ENCODE assay signal across 13 cellular contexts in the genomic region with DNA sequence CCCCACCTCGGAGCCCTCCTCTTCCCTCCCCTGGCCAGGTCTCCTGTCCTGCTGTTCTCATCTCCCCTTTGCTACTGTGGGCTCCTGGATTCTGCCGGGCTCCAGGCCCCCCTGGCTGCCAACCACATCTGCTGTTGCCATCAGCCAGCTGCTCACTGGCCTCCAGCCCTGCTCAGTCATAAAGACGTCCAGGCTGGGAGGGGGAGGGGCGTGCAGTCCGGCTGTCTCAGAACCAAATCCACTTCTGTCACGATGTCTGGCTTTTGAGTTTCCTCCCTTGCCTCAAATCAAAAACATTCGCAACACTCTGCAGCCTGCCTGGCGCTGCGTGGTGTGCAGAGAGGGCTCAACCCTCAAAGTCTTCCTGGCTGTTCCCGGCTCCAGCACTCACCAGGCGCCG. TPM values are rescaled to one million over a fixed set of nuclear protein-coding genes. Genes with fewer than 3 reads are reported as not detected.
A peak's percentile ranks its signal among the peaks of the same experiment; 100 is the strongest.
DNase-seq lines count a peak whose midpoint lies in the region; ATAC-seq and TF ChIP-seq lines count a peak whose summit lies in the region.
"Had no signal": no experiment of that assay in that cellular context is flagged by ENCODE, and none has a peak within 500 bp of the region (broad histone marks: within the 10 kb centered on the region; RNA-seq: fewer than 3 reads in every experiment).

No MANE protein-coding gene starts in this region.

- DNase-seq in ELF-1 (ENCODE audit: low read depth, low spot score) (peak; percentile 71), T-helper 17 cell (no peak), heart left ventricle (peak; percentile 74 to 86 (median 81)), sciatic nerve (ENCODE audit: low spot score) (no peak), NCI-H1930 (lab: John Stamatoyannopoulos, UW) (no peak), dedifferentiated amniotic fluid mesenchymal stem cell (ENCODE audit: extremely low spot score) (no peak)
- DNase-seq: activated CD4-positive, alpha-beta T cell treated with anti-CD3 and anti-CD28 coated beads for 48 hours; CD4-positive, CD25-positive, alpha-beta regulatory T cell; Peyer's patch; stimulated activated naive B cell treated with anti-CD40 and anti-IgM and Interleukin-4, amounts not matched to agents 10 μg/mL and 1 μg/mL and 100 μg/mL, for 72 hours had no signal

- TF ChIP-seq POLR2A in heart left ventricle (IDR thresholded peaks at IDR 0.05) = no peak

- H3K27ac Mint-ChIP-seq in T-helper 17 cell = no peak overlapping the region
- H3K27ac Mint-ChIP-seq: CD4-positive, CD25-positive, alpha-beta regulatory T cell; stimulated activated naive B cell treated with anti-CD40 and anti-IgM and Interleukin-4, amounts not matched to agents 10 μg/mL and 1 μg/mL and 100 μg/mL, for 72 hours had no signal

- 20 to 46% (median 40%) methylated on average over 7 to 12 of the region's 12 CpGs for WGBS in heart left ventricle, 4 donors

- no peaks in the 10 kb centered on the region for H3K27me3 Mint-ChIP-seq in T-helper 17 cell
- H3K27me3 Mint-ChIP-seq: stimulated activated naive B cell treated with anti-CD40 and anti-IgM and Interleukin-4, amounts not matched to agents 10 μg/mL and 1 μg/mL and 100 μg/mL, for 72 hours had no signal

- H3K27me3 ChIP-seq in heart left ventricle = no peaks in the 10 kb centered on the region
- H3K27me3 ChIP-seq: Peyer's patch had no signal

- H3K27ac ChIP-seq in heart left ventricle = peak overlapping the region in 10 of 12 donors; percentile 34 to 81 (median 58)
- H3K27ac ChIP-seq: Peyer's patch had no signal

- peak overlapping the region in 1 of 12 donors; percentile 6 for H3K4me3 ChIP-seq in heart left ventricle
- H3K4me3 ChIP-seq: Peyer's patch had no signal

- peaks cover 2% of the 10 kb centered on the region for H3K36me3 Mint-ChIP-seq in T-helper 17 cell (ENCODE audit: low read depth)

- no peak for ATAC-seq in T-helper 17 cell
- peak; percentile 34 to 69 (median 55) for ATAC-seq in heart left ventricle
- peak; percentile 47 for ATAC-seq in sciatic nerve
- no peak for ATAC-seq in GM18498 (IDR thresholded peaks at IDR 0.05; ENCODE audit: unreplicated experiment)
- ATAC-seq in GM19395 (IDR thresholded peaks at IDR 0.05; ENCODE audit: unreplicated experiment) = no peak
- ATAC-seq: stimulated activated naive B cell treated with anti-CD40 and anti-IgM and Interleukin-4, amounts not matched to agents 10 μg/mL and 1 μg/mL and 100 μg/mL, for 72 hours had no signal

- H3K4me1 ChIP-seq in heart left ventricle = peaks cover 0 to 76% (median 47%) of the 10 kb centered on the region in 12 donors

- H3K4me3 Mint-ChIP-seq in T-helper 17 cell = peak overlapping the region; percentile 55
- H3K4me3 Mint-ChIP-seq: stimulated activated naive B cell treated with anti-CD40 and anti-IgM and Interleukin-4, amounts not matched to agents 10 μg/mL and 1 μg/mL and 100 μg/mL, for 72 hours had no signal

- TF ChIP-seq CTCF in heart left ventricle (IDR thresholded peaks at IDR 0.05) = no peak

- H3K9me3 ChIP-seq in T-helper 17 cell (ENCODE audit: control insufficient read depth, low read length, poor library complexity, severe bottlenecking) = no peaks in the 10 kb centered on the region
- no peaks in the 10 kb centered on the region for H3K9me3 ChIP-seq in heart left ventricle
- H3K9me3 ChIP-seq: Peyer's patch had no signal

- intact Hi-C loops in heart left ventricle (cut with DNase I) = loop anchor here (5.0 to 10.0 kb wide), 12 partner anchors 86 to 494 kb away; partner anchors contain the start of gene USP46 (in 1 of the 10)
- intact Hi-C loops in sciatic nerve (cut with DNase I) = no loop called here

- H3K36me3 ChIP-seq in heart left ventricle = peaks cover 0 to 23% (median 6%) of the 10 kb centered on the region in 9 donors
- H3K36me3 ChIP-seq: Peyer's patch had no signal

- H3K4me1 Mint-ChIP-seq in T-helper 17 cell = no peaks in the 10 kb centered on the region
- H3K4me1 Mint-ChIP-seq: stimulated activated naive B cell treated with anti-CD40 and anti-IgM and Interleukin-4, amounts not matched to agents 10 μg/mL and 1 μg/mL and 100 μg/mL, for 72 hours had no signal

RNA-seq across cellular contexts. Expression of gene RASL11B, which starts 7.1 kb away (rescaled TPM):
- total RNA-seq in T-helper 17 cell (not detected), heart left ventricle (10 to 100 TPM in 2 of 9 donors, 1 to 10 TPM in 7; 2.7 to 16.1 (median 5.5) TPM), sciatic nerve (2.5 TPM)
- 1 to 10 TPM; 4.4 to 8.0 TPM for polyA plus RNA-seq in heart left ventricle
- total RNA-seq: pulmonary artery endothelial cell had no signal

Comparison
In these comparisons a context has a peak if more than half of its experiments do, and no peak if none do; other contexts are left out.
1. DNase-seq: peak in ELF-1 (single experiment) and heart left ventricle (5 of 5); none in T-helper 17 cell (0 of 3), sciatic nerve (single experiment), NCI-H1930 (0 of 2) and dedifferentiated amniotic fluid mesenchymal stem cell (single experiment).
2. ATAC-seq: peak in heart left ventricle (4 of 4) and sciatic nerve (single experiment); none in T-helper 17 cell (single experiment), GM18498 (single experiment) and GM19395 (single experiment).